1 cellular context compared by ENCODE assay signal in genomic region chr5:154465169-154465568, GRCh38.
TF ChIP-seq lines count a peak whose summit lies in the region.

No MANE protein-coding gene starts in this region.

TF ChIP-seq in K562, 482 proteins besides CTCF, POLR2A, EP300 and RAD21:
- TF ChIP-seq ZZZ3 (IDR thresholded peaks at IDR 0.05) (no peak), NCOA1 (IDR thresholded peaks at IDR 0.05; ENCODE audit: low read depth) (no peak), ZNF589 (CRISPR knock-in tag; IDR thresholded peaks at IDR 0.05; ENCODE audit: low read depth) (peak; percentile 30; the same call in 1 of the 2 replicates), TRIM24 (IDR thresholded peaks at IDR 0.05) (peak in 1 of 2 experiments; percentile 49; a peak in 1 of 4 replicates), JUN (IDR thresholded peaks at IDR 0.05; ENCODE audit: borderline replicate concordance, low read depth, low read length) (peak; percentile 80), JUN (CRISPR knock-in tag; IDR thresholded peaks at IDR 0.05; ENCODE audit: borderline replicate concordance) (no peak), DPF2 (IDR thresholded peaks at IDR 0.05) (peak; percentile 49; the same call in 1 of the 2 replicates), FOXK2 (conservative IDR thresholded peaks at IDR 0.05 in 1 of 2, IDR thresholded peaks at IDR 0.05 in 1 of 2; ENCODE audit: low read depth in 2 of 2) (no peak), MBD1 (CRISPR knock-in tag; IDR thresholded peaks at IDR 0.05) (no peak), JUND (IDR thresholded peaks at IDR 0.05; ENCODE audit: borderline replicate concordance, low read depth, low read length) (peak; percentile 90), JUND (tag; IDR thresholded peaks at IDR 0.05; ENCODE audit: borderline replicate concordance, low read depth, low read length) (peak; percentile 85; the same call in 2 of the 3 replicates), ARID2 (IDR thresholded peaks at IDR 0.05) (no peak), CEBPG (CRISPR knock-in tag; IDR thresholded peaks at IDR 0.05) (0 out of 2 replicates have a peak, but pooled peaks have one; percentile 24), CEBPG (tag; conservative IDR thresholded peaks at IDR 0.05 in 1 of 2, IDR thresholded peaks at IDR 0.05 in 1 of 2) (peak; percentile 89 to 93), ZFX (CRISPR knock-in tag; IDR thresholded peaks at IDR 0.05) (no peak), ARID4B (CRISPR knock-in tag; IDR thresholded peaks at IDR 0.05) (no peak), ESRRA (IDR thresholded peaks at IDR 0.05; ENCODE audit: borderline replicate concordance, low read depth) (peak; percentile 98), FOSL1 (tag; conservative IDR thresholded peaks at IDR 0.05) (peak; percentile 93), CEBPB (tag; IDR thresholded peaks at IDR 0.05) (peak; percentile 97), HDAC3 (IDR thresholded peaks at IDR 0.05; ENCODE audit: borderline replicate concordance, partially characterized antibody) (no peak), ADNP (tag; IDR thresholded peaks at IDR 0.05) (peak; percentile 55), ARID1B (IDR thresholded peaks at IDR 0.05) (peak; percentile 16; the same call in 1 of the 2 replicates), ZNF140 (CRISPR knock-in tag; IDR thresholded peaks at IDR 0.05) (no peak), ATF3 (IDR thresholded peaks at IDR 0.05) (peak; percentile 79), ATF3 (CRISPR knock-in tag; conservative IDR thresholded peaks at IDR 0.05) (no peak), RBFOX2 (IDR thresholded peaks at IDR 0.05; ENCODE audit: low read depth, low read length) (no peak), KDM4B (IDR thresholded peaks at IDR 0.05; ENCODE audit: borderline replicate concordance in 2 of 2, low read depth in 1 of 2) (no peak)
